ENCODE assay signal across 8 cellular contexts in genomic region chr5:77015938-77016569, GRCh38. TPM values are rescaled to one million over a fixed set of nuclear protein-coding genes. Genes with fewer than 3 reads are reported as not detected.
A peak's percentile ranks its signal among the peaks of the same experiment; 100 is the strongest.
DNase-seq lines count a peak whose midpoint lies in the region; ATAC-seq, FAIRE-seq and TF ChIP-seq lines count a peak whose summit lies in the region.

No MANE protein-coding gene starts in this region.

- H3K4me3 ChIP-seq in GM12865 (ENCODE audit: low read depth, low read length) (no peak overlapping the region), small intestine (ENCODE audit: low read depth in 1 of 2, low read length in 2 of 2) (no peak overlapping the region)

- H3K27ac ChIP-seq in small intestine (ENCODE audit: low read depth in 1 of 2, low read length in 1 of 2) = no peak overlapping the region

- DNase-seq in A172 (ENCODE audit: low spot score) (peak; percentile 70), GM12865 (ENCODE audit: low read depth) (peak; percentile 62), OCI-M1 (lab: John Stamatoyannopoulos, UW) (peak; percentile 82), fibroblast of the conjunctiva (ENCODE audit: low read depth) (peak; percentile 53), small intestine (peak; percentile 44), SHP77 (lab: John Stamatoyannopoulos, UW) (no peak)
- no peak for DNase-seq in activated CD8-positive, alpha-beta memory T cell treated with anti-CD3 and anti-CD28 coated beads for 24 hours

- TF ChIP-seq CTCF in GM12865 (IDR thresholded peaks at IDR 0.05; ENCODE audit: insufficient read depth, low read depth, low read length, missing control alignments) = peak; percentile 30

- ATAC-seq in GM19397 (IDR thresholded peaks at IDR 0.05; ENCODE audit: unreplicated experiment) = no peak

- WGBS in small intestine, 3 donors = 34 to 36% (median 34%) methylated on average over 3 of the region's 3 CpGs

- H3K4me1 ChIP-seq in small intestine (ENCODE audit: control insufficient read depth in 2 of 2, insufficient read depth in 1 of 2, low read depth in 1 of 2, low read length in 1 of 2) = no peaks in the 10 kb centered on the region

- H3K27me3 ChIP-seq in small intestine (ENCODE audit: control insufficient read depth in 2 of 2, insufficient read depth in 2 of 2, low read length in 2 of 2) = no peaks in the 10 kb centered on the region

- H3K36me3 ChIP-seq in small intestine (ENCODE audit: control insufficient read depth in 2 of 2, insufficient read depth in 2 of 2, low read length in 2 of 2) = no peaks in the 10 kb centered on the region

- FAIRE-seq in small intestine (lab: Jason Lieb, UNC) = no peak

- H3K9me3 ChIP-seq in small intestine (ENCODE audit: control insufficient read depth, low read depth) = no peaks in the 10 kb centered on the region

RNA-seq across cellular contexts. Expression of gene AGGF1, which starts 14.2 kb away (rescaled TPM):
- 31.0 and 33.9 TPM in 2 replicates for total RNA-seq in A172 (2014; rRNA removed; shearing (Covaris generic))
- polyA plus RNA-seq in small intestine = 10 to 100 TPM; 10.8 to 15.4 (median 13.8) TPM

Comparison
In these comparisons a context has a peak if more than half of its experiments do, and no peak if none do; other contexts are left out.
1. DNase-seq: peak in A172 (single experiment), GM12865 (single experiment), OCI-M1 (single experiment), fibroblast of the conjunctiva (single experiment) and small intestine (single experiment); none in SHP77 (0 of 2) and activated CD8-positive, alpha-beta memory T cell treated with anti-CD3 and anti-CD28 coated beads for 24 hours (single experiment).